Comparison of ENCODE assay signal across 17 cellular contexts in the genomic region with DNA sequence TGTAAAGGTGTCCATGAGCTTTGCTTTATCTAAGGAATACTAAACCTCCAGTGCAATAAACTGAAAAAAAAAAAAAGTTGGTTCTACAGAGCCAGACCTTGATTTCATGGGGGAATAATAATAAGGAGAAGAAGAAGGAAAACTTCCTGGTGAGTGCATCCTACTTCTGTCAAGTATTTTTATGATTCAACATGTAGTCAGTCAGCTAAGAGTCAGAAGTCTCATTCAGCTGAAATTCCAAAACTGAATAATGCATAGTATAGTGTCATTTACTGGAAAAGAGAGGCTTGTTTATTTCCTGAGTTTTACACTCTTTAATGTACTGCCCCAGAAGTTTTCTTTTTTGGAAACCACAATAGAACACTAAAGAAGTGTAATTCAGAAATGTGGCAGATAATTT.
DNase-seq lines count a peak whose midpoint lies in the region; ATAC-seq and TF ChIP-seq lines count a peak whose summit lies in the region.
"Had no signal": no experiment of that assay in that cellular context is flagged by ENCODE, and none has a peak within 500 bp of the region (broad histone marks: within the 10 kb centered on the region; RNA-seq: fewer than 3 reads in every experiment).

No MANE protein-coding gene starts in this region.

- H4K20me1 ChIP-seq in fibroblast of lung (ENCODE audit: control insufficient read depth, extremely low read depth, insufficient read depth, low read length), result no peaks in the 10 kb centered on the region

- H3K36me3 ChIP-seq in RWPE2 (ENCODE audit: low read depth) (no peaks in the 10 kb centered on the region), fibroblast of lung (ENCODE audit: control insufficient read depth, insufficient read depth, low read length) (no peaks in the 10 kb centered on the region), skeletal muscle satellite cell (ENCODE audit: insufficient read depth, low read length) (no peaks in the 10 kb centered on the region), esophagus muscularis mucosa (no peaks in the 10 kb centered on the region)
- H3K36me3 ChIP-seq: ovary had no signal

- H2AFZ ChIP-seq in fibroblast of lung (ENCODE audit: low read length), result no peak overlapping the region

- ATAC-seq in RWPE2 (ENCODE audit: low read depth) (peak; percentile 91), HG02678 (IDR thresholded peaks at IDR 0.05; ENCODE audit: unreplicated experiment) (no peak)
- ATAC-seq: activated CD8-positive, alpha-beta T cell treated with anti-CD3 and anti-CD28 coated beads, Interleukin-2, amount 10 ng/mL, durations not matched to agents 7 days and 5 days; K562 had no signal

- no peaks in the 10 kb centered on the region for H3K79me2 ChIP-seq in fibroblast of lung (ENCODE audit: control insufficient read depth, insufficient read depth, low read length)

- no peak for TF ChIP-seq CTCF in RWPE2 (IDR thresholded peaks at IDR 0.05; ENCODE audit: poor library complexity, severe bottlenecking)
- TF ChIP-seq CTCF in fibroblast of lung (conservative IDR thresholded peaks at IDR 0.05 in 1 of 2, IDR thresholded peaks at IDR 0.05 in 1 of 2; ENCODE audit: low read depth in 1 of 2, low read length in 2 of 2), result no peak
- TF ChIP-seq CTCF in esophagus muscularis mucosa (IDR thresholded peaks at IDR 0.05), result no peak

- H3K4me1 ChIP-seq in RWPE2 (ENCODE audit: insufficient read depth, poor library complexity, severe bottlenecking) (no peaks in the 10 kb centered on the region), fibroblast of lung (ENCODE audit: control insufficient read depth, extremely low read depth, insufficient read depth, low read length) (peaks cover 17% of the 10 kb centered on the region), skeletal muscle satellite cell (ENCODE audit: control insufficient read depth, insufficient read depth, low read length) (peaks cover 22% of the 10 kb centered on the region), esophagus muscularis mucosa (no peaks in the 10 kb centered on the region)

- H3K4me3 ChIP-seq in RWPE2 (ENCODE audit: severe bottlenecking), result no peak overlapping the region
- H3K4me3 ChIP-seq in fibroblast of lung (replicated peaks in 1 of 4; ENCODE audit: control extremely low read depth in 1 of 4, insufficient read depth in 1 of 4, low read depth in 3 of 4, low read length in 4 of 4), result no peak overlapping the region
- H3K4me3 ChIP-seq in skeletal muscle satellite cell (ENCODE audit: low read length), result peak overlapping the region; percentile 46
- H3K4me3 ChIP-seq in esophagus muscularis mucosa, result no peak overlapping the region
- H3K4me3 ChIP-seq: K562, ovary had no signal

- no peak for TF ChIP-seq POLR2A in esophagus muscularis mucosa (IDR thresholded peaks at IDR 0.05; ENCODE audit: low read depth)

- DNase-seq in GM04503 (ENCODE audit: low read depth), result peak; percentile 37
- DNase-seq in RWPE2 (ENCODE audit: low spot score), result no peak
- peak; percentile 23 to 77 for DNase-seq in fibroblast of lung (ENCODE audit: low read depth in 2 of 2)
- no peak for DNase-seq in GM19240 (ENCODE audit: insufficient read length, low spot score)
- no peak for DNase-seq in NCI-H1417 (lab: John Stamatoyannopoulos, UW)
- no peak for DNase-seq in esophagus muscularis mucosa (ENCODE audit: extremely low spot score)
- DNase-seq: activated CD8-positive, alpha-beta T cell treated with anti-CD3 and anti-CD28 coated beads, Interleukin-2, amount 10 ng/mL, durations not matched to agents 7 days and 5 days; activated gamma-delta T cell treated with Interleukin-2 at 50 U/mL for 16 hours; DMS 273 treated with DMSO at 0.1 percent for 48 hours; NCI-H1694; NCI-H510A treated with DMSO at 0.1 percent for 48 hours; ovary; SHP77; stimulated activated CD4-positive, alpha-beta T cell treated with anti-CD3 and anti-CD28 coated beads, Interleukin-15, amount 100 ng/mL, for 24 hours had no signal

- H3K27ac ChIP-seq in RWPE2 (ENCODE audit: poor library complexity, severe bottlenecking), result no peak overlapping the region
- peak overlapping the region; percentile 40 for H3K27ac ChIP-seq in fibroblast of lung (ENCODE audit: insufficient read depth, low read length)
- H3K27ac ChIP-seq in esophagus muscularis mucosa (replicated peaks in 1 of 4), result no peak overlapping the region
- H3K27ac ChIP-seq: ovary had no signal

- H3K27me3 ChIP-seq in RWPE2 (ENCODE audit: insufficient read depth, poor library complexity, severe bottlenecking) (no peaks in the 10 kb centered on the region), fibroblast of lung (ENCODE audit: control insufficient read depth, insufficient read depth, low read length) (no peaks in the 10 kb centered on the region), skeletal muscle satellite cell (ENCODE audit: control insufficient read depth, insufficient read depth, low read length) (no peaks in the 10 kb centered on the region), esophagus muscularis mucosa (no peaks in the 10 kb centered on the region)
- H3K27me3 ChIP-seq: ovary had no signal

- H3K9ac ChIP-seq in fibroblast of lung (ENCODE audit: insufficient read depth, low read length) (no peak overlapping the region), skeletal muscle satellite cell (ENCODE audit: low read depth, low read length) (peak overlapping the region; percentile 11)

- intact Hi-C loops in esophagus muscularis mucosa (cut with DNase I), result no loop called here

- TF ChIP-seq EP300 in esophagus muscularis mucosa (IDR thresholded peaks at IDR 0.05), result no peak

- H3K9me3 ChIP-seq in RWPE2 (ENCODE audit: severe bottlenecking) (no peaks in the 10 kb centered on the region), fibroblast of lung (ENCODE audit: control insufficient read depth, insufficient read depth, low read depth, low read length) (no peaks in the 10 kb centered on the region), skeletal muscle satellite cell (replicated peaks; ENCODE audit: low read length) (no peaks in the 10 kb centered on the region), esophagus muscularis mucosa (peaks cover 0 to 6% (median 0%) of the 10 kb centered on the region in 4 donors)
- H3K9me3 ChIP-seq: ovary had no signal

- H3K4me2 ChIP-seq in fibroblast of lung (ENCODE audit: extremely low read depth, insufficient read depth, low read length) (peak overlapping the region; percentile 64), skeletal muscle satellite cell (ENCODE audit: low read length) (peak overlapping the region; percentile 71)

Comparison
In these comparisons a context has a peak if more than half of its experiments do, and no peak if none do; other contexts are left out.
1. DNase-seq: peak in GM04503 (single experiment) and fibroblast of lung (2 of 2); none in RWPE2 (single experiment), GM19240 (single experiment), NCI-H1417 (0 of 3) and esophagus muscularis mucosa (single experiment).